In the genomic region with DNA sequence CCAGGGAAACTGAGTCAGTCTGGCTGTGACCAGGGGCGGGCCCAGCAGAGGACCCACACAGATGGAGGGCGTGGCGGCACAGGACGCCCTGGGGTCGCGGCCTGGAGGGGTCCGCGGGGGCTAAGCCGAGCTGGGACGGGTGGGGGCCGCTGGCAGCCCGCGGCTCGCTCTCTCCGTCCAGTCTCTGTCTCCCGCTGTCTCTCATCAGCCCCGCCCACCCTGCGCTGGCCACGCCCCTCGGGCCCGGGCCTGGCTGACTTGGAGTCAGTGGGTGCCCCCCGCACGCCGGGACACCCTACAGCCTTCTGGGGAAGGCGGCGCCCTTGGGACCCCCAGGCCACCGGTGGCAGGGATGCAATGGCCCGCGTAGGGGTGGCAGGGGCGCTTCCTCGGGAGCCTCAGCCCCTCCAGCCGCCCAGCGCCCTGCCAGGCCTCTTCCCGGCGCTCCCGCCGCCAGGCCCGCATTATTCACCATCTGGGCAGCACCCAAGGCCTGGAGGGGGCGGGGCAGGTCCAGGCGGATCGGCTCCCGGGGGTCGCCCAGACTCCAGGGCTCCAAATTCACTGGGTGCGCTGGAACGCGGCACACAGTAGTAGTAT, we compare ENCODE assay signal across 1 cellular context.
TF ChIP-seq lines count a peak whose summit lies in the region.

TSS of gene TBXA2R (minus strand) at position 186 of the 600 bp plus-strand sequence. CDS start 6,241 bp downstream, outside the sequence.

TF ChIP-seq in K562, 482 proteins besides CTCF, POLR2A, EP300 and RAD21 (continued from another document and continues in another):
- TF ChIP-seq TRIM25 (IDR thresholded peaks at IDR 0.05; ENCODE audit: borderline replicate concordance) (no peak), RB1 (IDR thresholded peaks at IDR 0.05; ENCODE audit: low read depth) (peak; percentile 57; the same call in 1 of the 2 replicates), POLR2B (IDR thresholded peaks at IDR 0.05; ENCODE audit: low read depth, partially characterized antibody) (peak; percentile 26), ZNF785 (CRISPR knock-in tag; IDR thresholded peaks at IDR 0.05) (no peak), ELK1 (CRISPR knock-in tag; IDR thresholded peaks at IDR 0.05) (no peak), HEY1 (CRISPR knock-in tag; IDR thresholded peaks at IDR 0.05; ENCODE audit: borderline replicate concordance) (no peak), MTF1 (CRISPR knock-in tag; IDR thresholded peaks at IDR 0.05; ENCODE audit: borderline replicate concordance) (no peak), POLR3G (IDR thresholded peaks at IDR 0.05; ENCODE audit: extremely low read depth, insufficient read length, insufficient replicate concordance) (no peak), GABPA (tag; conservative IDR thresholded peaks at IDR 0.05; ENCODE audit: low read depth) (no peak), HDAC3 (IDR thresholded peaks at IDR 0.05; ENCODE audit: borderline replicate concordance, partially characterized antibody) (no peak), BRCA1 (IDR thresholded peaks at IDR 0.05) (no peak), BRCA1 (CRISPR knock-in tag; IDR thresholded peaks at IDR 0.05) (no peak), E2F3 (CRISPR knock-in tag; IDR thresholded peaks at IDR 0.05) (no peak), SMAD2 (IDR thresholded peaks at IDR 0.05; ENCODE audit: low read depth, low read length) (no peak), RBFOX2 (IDR thresholded peaks at IDR 0.05; ENCODE audit: low read depth, low read length) (peak; percentile 63), TFAP4 (CRISPR knock-in tag; IDR thresholded peaks at IDR 0.05; ENCODE audit: borderline replicate concordance) (peak; percentile 35; the same call in 1 of the 2 replicates), MCM3 (IDR thresholded peaks at IDR 0.05) (no peak), NRF1 (conservative IDR thresholded peaks at IDR 0.05 in 1 of 2, IDR thresholded peaks at IDR 0.05 in 1 of 2) (peak; percentile 77 to 78), NR2F6 (CRISPR knock-in tag; IDR thresholded peaks at IDR 0.05) (no peak), ZFP36 (IDR thresholded peaks at IDR 0.05; ENCODE audit: low read depth, low read length, partially characterized antibody) (no peak), ZNF707 (CRISPR knock-in tag; conservative IDR thresholded peaks at IDR 0.05) (no peak), STAT5A (IDR thresholded peaks at IDR 0.05; ENCODE audit: borderline replicate concordance, low read length) (no peak), ZNF512 (tag; IDR thresholded peaks at IDR 0.05) (no peak), ZNF436 (CRISPR knock-in tag; IDR thresholded peaks at IDR 0.05) (no peak), ETV6 (IDR thresholded peaks at IDR 0.05; ENCODE audit: borderline replicate concordance in 1 of 2, low read depth in 2 of 2, low read length in 1 of 2) (no peak), ETV6 (CRISPR knock-in tag; IDR thresholded peaks at IDR 0.05; ENCODE audit: borderline replicate concordance) (no peak), SIN3B (IDR thresholded peaks at IDR 0.05; ENCODE audit: low read depth) (no peak), ZSCAN29 (IDR thresholded peaks at IDR 0.05) (peak; percentile 33; the same call in 1 of the 2 replicates), XRCC5 (IDR thresholded peaks at IDR 0.05; ENCODE audit: low read depth, low read length) (no peak), COPS2 (conservative IDR thresholded peaks at IDR 0.05) (no peak), RBM15 (IDR thresholded peaks at IDR 0.05; ENCODE audit: insufficient read depth, low read length) (no peak), CBX2 (IDR thresholded peaks at IDR 0.05; ENCODE audit: insufficient read depth, low read length, poor library complexity, severe bottlenecking) (no peak), GATAD2B (IDR thresholded peaks at IDR 0.05; ENCODE audit: borderline replicate concordance) (no peak)
- TF ChIP-seq, protein P1, sequence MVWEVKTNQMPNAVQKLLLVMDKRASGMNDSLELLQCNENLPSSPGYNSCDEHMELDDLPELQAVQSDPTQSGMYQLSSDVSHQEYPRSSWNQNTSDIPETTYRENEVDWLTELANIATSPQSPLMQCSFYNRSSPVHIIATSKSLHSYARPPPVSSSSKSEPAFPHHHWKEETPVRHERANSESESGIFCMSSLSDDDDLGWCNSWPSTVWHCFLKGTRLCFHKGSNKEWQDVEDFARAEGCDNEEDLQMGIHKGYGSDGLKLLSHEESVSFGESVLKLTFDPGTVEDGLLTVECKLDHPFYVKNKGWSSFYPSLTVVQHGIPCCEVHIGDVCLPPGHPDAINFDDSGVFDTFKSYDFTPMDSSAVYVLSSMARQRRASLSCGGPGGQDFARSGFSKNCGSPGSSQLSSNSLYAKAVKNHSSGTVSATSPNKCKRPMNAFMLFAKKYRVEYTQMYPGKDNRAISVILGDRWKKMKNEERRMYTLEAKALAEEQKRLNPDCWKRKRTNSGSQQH (CRISPR knock-in tag; IDR thresholded peaks at IDR 0.05) = no peak
- TF ChIP-seq, protein P2, sequence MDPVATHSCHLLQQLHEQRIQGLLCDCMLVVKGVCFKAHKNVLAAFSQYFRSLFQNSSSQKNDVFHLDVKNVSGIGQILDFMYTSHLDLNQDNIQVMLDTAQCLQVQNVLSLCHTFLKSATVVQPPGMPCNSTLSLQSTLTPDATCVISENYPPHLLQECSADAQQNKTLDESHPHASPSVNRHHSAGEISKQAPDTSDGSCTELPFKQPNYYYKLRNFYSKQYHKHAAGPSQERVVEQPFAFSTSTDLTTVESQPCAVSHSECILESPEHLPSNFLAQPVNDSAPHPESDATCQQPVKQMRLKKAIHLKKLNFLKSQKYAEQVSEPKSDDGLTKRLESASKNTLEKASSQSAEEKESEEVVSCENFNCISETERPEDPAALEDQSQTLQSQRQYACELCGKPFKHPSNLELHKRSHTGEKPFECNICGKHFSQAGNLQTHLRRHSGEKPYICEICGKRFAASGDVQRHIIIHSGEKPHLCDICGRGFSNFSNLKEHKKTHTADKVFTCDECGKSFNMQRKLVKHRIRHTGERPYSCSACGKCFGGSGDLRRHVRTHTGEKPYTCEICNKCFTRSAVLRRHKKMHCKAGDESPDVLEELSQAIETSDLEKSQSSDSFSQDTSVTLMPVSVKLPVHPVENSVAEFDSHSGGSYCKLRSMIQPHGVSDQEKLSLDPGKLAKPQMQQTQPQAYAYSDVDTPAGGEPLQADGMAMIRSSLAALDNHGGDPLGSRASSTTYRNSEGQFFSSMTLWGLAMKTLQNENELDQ (CRISPR knock-in tag; IDR thresholded peaks at IDR 0.05; ENCODE audit: borderline replicate concordance) = no peak
- TF ChIP-seq, protein P3, sequence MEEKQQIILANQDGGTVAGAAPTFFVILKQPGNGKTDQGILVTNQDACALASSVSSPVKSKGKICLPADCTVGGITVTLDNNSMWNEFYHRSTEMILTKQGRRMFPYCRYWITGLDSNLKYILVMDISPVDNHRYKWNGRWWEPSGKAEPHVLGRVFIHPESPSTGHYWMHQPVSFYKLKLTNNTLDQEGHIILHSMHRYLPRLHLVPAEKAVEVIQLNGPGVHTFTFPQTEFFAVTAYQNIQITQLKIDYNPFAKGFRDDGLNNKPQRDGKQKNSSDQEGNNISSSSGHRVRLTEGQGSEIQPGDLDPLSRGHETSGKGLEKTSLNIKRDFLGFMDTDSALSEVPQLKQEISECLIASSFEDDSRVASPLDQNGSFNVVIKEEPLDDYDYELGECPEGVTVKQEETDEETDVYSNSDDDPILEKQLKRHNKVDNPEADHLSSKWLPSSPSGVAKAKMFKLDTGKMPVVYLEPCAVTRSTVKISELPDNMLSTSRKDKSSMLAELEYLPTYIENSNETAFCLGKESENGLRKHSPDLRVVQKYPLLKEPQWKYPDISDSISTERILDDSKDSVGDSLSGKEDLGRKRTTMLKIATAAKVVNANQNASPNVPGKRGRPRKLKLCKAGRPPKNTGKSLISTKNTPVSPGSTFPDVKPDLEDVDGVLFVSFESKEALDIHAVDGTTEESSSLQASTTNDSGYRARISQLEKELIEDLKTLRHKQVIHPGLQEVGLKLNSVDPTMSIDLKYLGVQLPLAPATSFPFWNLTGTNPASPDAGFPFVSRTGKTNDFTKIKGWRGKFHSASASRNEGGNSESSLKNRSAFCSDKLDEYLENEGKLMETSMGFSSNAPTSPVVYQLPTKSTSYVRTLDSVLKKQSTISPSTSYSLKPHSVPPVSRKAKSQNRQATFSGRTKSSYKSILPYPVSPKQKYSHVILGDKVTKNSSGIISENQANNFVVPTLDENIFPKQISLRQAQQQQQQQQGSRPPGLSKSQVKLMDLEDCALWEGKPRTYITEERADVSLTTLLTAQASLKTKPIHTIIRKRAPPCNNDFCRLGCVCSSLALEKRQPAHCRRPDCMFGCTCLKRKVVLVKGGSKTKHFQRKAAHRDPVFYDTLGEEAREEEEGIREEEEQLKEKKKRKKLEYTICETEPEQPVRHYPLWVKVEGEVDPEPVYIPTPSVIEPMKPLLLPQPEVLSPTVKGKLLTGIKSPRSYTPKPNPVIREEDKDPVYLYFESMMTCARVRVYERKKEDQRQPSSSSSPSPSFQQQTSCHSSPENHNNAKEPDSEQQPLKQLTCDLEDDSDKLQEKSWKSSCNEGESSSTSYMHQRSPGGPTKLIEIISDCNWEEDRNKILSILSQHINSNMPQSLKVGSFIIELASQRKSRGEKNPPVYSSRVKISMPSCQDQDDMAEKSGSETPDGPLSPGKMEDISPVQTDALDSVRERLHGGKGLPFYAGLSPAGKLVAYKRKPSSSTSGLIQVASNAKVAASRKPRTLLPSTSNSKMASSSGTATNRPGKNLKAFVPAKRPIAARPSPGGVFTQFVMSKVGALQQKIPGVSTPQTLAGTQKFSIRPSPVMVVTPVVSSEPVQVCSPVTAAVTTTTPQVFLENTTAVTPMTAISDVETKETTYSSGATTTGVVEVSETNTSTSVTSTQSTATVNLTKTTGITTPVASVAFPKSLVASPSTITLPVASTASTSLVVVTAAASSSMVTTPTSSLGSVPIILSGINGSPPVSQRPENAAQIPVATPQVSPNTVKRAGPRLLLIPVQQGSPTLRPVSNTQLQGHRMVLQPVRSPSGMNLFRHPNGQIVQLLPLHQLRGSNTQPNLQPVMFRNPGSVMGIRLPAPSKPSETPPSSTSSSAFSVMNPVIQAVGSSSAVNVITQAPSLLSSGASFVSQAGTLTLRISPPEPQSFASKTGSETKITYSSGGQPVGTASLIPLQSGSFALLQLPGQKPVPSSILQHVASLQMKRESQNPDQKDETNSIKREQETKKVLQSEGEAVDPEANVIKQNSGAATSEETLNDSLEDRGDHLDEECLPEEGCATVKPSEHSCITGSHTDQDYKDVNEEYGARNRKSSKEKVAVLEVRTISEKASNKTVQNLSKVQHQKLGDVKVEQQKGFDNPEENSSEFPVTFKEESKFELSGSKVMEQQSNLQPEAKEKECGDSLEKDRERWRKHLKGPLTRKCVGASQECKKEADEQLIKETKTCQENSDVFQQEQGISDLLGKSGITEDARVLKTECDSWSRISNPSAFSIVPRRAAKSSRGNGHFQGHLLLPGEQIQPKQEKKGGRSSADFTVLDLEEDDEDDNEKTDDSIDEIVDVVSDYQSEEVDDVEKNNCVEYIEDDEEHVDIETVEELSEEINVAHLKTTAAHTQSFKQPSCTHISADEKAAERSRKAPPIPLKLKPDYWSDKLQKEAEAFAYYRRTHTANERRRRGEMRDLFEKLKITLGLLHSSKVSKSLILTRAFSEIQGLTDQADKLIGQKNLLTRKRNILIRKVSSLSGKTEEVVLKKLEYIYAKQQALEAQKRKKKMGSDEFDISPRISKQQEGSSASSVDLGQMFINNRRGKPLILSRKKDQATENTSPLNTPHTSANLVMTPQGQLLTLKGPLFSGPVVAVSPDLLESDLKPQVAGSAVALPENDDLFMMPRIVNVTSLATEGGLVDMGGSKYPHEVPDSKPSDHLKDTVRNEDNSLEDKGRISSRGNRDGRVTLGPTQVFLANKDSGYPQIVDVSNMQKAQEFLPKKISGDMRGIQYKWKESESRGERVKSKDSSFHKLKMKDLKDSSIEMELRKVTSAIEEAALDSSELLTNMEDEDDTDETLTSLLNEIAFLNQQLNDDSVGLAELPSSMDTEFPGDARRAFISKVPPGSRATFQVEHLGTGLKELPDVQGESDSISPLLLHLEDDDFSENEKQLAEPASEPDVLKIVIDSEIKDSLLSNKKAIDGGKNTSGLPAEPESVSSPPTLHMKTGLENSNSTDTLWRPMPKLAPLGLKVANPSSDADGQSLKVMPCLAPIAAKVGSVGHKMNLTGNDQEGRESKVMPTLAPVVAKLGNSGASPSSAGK (IDR thresholded peaks at IDR 0.05) = no peak
